20 cellular contexts compared by ENCODE assay signal in the genomic region with DNA sequence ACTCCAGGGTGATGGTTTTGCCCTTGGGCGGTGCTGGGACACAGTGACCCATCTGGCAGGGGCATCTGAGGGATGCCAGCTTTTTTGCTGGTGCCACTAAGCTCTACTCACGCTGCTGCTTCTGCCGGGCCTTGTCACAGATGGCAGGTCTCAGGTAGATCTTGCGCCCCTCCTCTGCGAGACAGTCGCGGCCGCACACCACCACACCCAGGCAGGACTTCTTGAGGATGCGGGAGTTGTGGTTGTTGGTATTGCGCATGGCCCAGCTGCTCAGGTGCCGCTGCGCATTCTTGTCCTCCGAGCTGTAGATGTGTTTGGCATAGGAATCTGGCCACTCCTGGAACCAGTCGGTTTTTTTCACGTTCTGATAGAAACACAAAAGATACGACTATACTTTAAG. TPM values are rescaled to one million over a fixed set of nuclear protein-coding genes. Genes with fewer than 3 reads are reported as not detected.
DNase-seq lines count a peak whose midpoint lies in the region; ATAC-seq, FAIRE-seq and TF ChIP-seq lines count a peak whose summit lies in the region.
"Had no signal": no experiment of that assay in that cellular context is flagged by ENCODE, and none has a peak within 500 bp of the region (broad histone marks: within the 10 kb centered on the region; RNA-seq: fewer than 3 reads in every experiment).

No MANE protein-coding gene starts in this region.

- ATAC-seq in HepG2, result no peak
- no peak for ATAC-seq in right lobe of liver
- ATAC-seq: A549, HCT116 had no signal

- POLR2A ChIA-PET in HepG2 (lab: Yijun Ruan, JAX), result interaction anchor here (1.0 to 2.3 kb wide), 5 partner anchors 14 to 299 kb away, joined by 3 to 15 read pairs (median 4); a partner anchor contains a TSS

- 89% methylated on average over 16 of the region's 16 CpGs for WGBS in HepG2 (ENCODE audit: low lambda C conversion rate)
- 83% methylated on average over 2 of the region's 16 CpGs for WGBS in right lobe of liver (ENCODE audit: insufficient coverage, low coverage, low lambda C conversion rate, missing lambda C conversion rate)
- WGBS in suprapubic skin, result 93% methylated on average over 16 of the region's 16 CpGs

- no peaks in the 10 kb centered on the region for H3K9me3 Mint-ChIP-seq in nephron progenitor cell
- H3K9me3 Mint-ChIP-seq in immature natural killer cell, result no peaks in the 10 kb centered on the region
- H3K9me3 Mint-ChIP-seq: CD4-positive, alpha-beta memory T cell; H9 had no signal

- FAIRE-seq in HepG2 (lab: Jason Lieb, UNC) (no peak), bronchial epithelial cell (lab: Jason Lieb, UNC) (peak; percentile 43)
- FAIRE-seq: A549, G401.6, GM12892 had no signal

- H3K27me3 Mint-ChIP-seq in nephron progenitor cell (ENCODE audit: low read depth, poor library complexity), result no peaks in the 10 kb centered on the region
- H3K27me3 Mint-ChIP-seq in immature natural killer cell (ENCODE audit: low read depth in 3 of 3), result peaks cover 2 to 10% (median 5%) of the 10 kb centered on the region in 3 donors

- TF ChIP-seq RAD21 in HepG2 (CRISPR knock-in tag; IDR thresholded peaks at IDR 0.05), result no peak

- H3K4me1 Mint-ChIP-seq in nephron progenitor cell, result peaks cover 20% of the 10 kb centered on the region
- peaks cover 0 to 3% of the 10 kb centered on the region in 2 donors for H3K4me1 Mint-ChIP-seq in immature natural killer cell
- H3K4me1 Mint-ChIP-seq: H9 had no signal

- DNase-seq in HepG2 (ENCODE audit: low spot score) (no peak), right lobe of liver (no peak), bronchial epithelial cell (ENCODE audit: low read depth) (no peak), nephron progenitor cell (no peak), immature natural killer cell (no peak), NCI-H1417 (lab: John Stamatoyannopoulos, UW) (no peak), suprapubic skin (ENCODE audit: low spot score in 2 of 2) (no peak)
- DNase-seq: 8988T, ACHN, C1 segment of cervical spinal cord, COR-L47, DMS153, GOT3, H9 had no signal

- H3K27ac ChIP-seq in HepG2 (ENCODE audit: extremely low read length, insufficient read depth, low read length) (peak overlapping the region; percentile 65), right lobe of liver (no peak overlapping the region), suprapubic skin (no peak overlapping the region)
- H3K27ac ChIP-seq: A549 had no signal

- no peak overlapping the region for H3K4me2 ChIP-seq in HepG2 (ENCODE audit: low read depth, low read length)
- H3K4me2 ChIP-seq: A549 had no signal

- peak overlapping the region; percentile 64 for H3K27ac Mint-ChIP-seq in nephron progenitor cell
- no peak overlapping the region for H3K27ac Mint-ChIP-seq in immature natural killer cell
- H3K27ac Mint-ChIP-seq: CD4-positive, alpha-beta memory T cell had no signal

- no peak for TF ChIP-seq CTCF in HepG2 (CRISPR knock-in tag; IDR thresholded peaks at IDR 0.05)
- TF ChIP-seq CTCF in right lobe of liver (IDR thresholded peaks at IDR 0.05), result no peak
- TF ChIP-seq CTCF in bronchial epithelial cell (IDR thresholded peaks at IDR 0.05; ENCODE audit: insufficient read depth, low read length, severe bottlenecking), result no peak
- TF ChIP-seq CTCF in nephron progenitor cell (IDR thresholded peaks at IDR 0.05), result no peak
- TF ChIP-seq CTCF in suprapubic skin (IDR thresholded peaks at IDR 0.05), result no peak

- H2AFZ ChIP-seq in HepG2 (ENCODE audit: low read length), result no peak overlapping the region

- no peaks in the 10 kb centered on the region for H4K20me1 ChIP-seq in HepG2 (ENCODE audit: insufficient read depth, low read length)

- in situ Hi-C loops in HepG2 (cut with HindIII; ENCODE audit: extremely low pct_ligation_motif_present, low pct_unique_long_range_greater_than_20kb), result no loop called here

- H3K4me3 ChIP-seq in HepG2 (replicated peaks in 1 of 3; ENCODE audit: insufficient read depth in 1 of 3, low read depth in 2 of 3, low read length in 3 of 3) (no peak overlapping the region), right lobe of liver (no peak overlapping the region), bronchial epithelial cell (ENCODE audit: low read depth, low read length) (no peak overlapping the region), suprapubic skin (no peak overlapping the region)
- H3K4me3 ChIP-seq: A549 had no signal

- BruUV-seq in HepG2 (replicated peaks; lab: Mats Ljungman, UMichigan), result no TSS peak

- H3K36me3 Mint-ChIP-seq in nephron progenitor cell (ENCODE audit: low read depth) (no peaks in the 10 kb centered on the region), immature natural killer cell (no peaks in the 10 kb centered on the region)

- CTCF ChIA-PET in HepG2 (lab: Yijun Ruan, JAX; ENCODE audit: low intra/inter-chr PET ratio, low total read pairs), result no interaction called here

- H3K27me3 ChIP-seq in HepG2 (ENCODE audit: control insufficient read depth in 1 of 2, insufficient read depth in 2 of 2, low read length in 2 of 2) (no peaks in the 10 kb centered on the region), right lobe of liver (no peaks in the 10 kb centered on the region), bronchial epithelial cell (ENCODE audit: control insufficient read depth, insufficient read depth, low read length) (no peaks in the 10 kb centered on the region), suprapubic skin (no peaks in the 10 kb centered on the region)

- no peaks in the 10 kb centered on the region for H3K36me3 ChIP-seq in HepG2 (replicated peaks in 1 of 2; ENCODE audit: control insufficient read depth in 1 of 2, insufficient read depth in 2 of 2, low read length in 2 of 2)
- H3K36me3 ChIP-seq in right lobe of liver, result no peaks in the 10 kb centered on the region
- H3K36me3 ChIP-seq in bronchial epithelial cell (ENCODE audit: control insufficient read depth, insufficient read depth, low read length), result no peaks in the 10 kb centered on the region
- no peaks in the 10 kb centered on the region for H3K36me3 ChIP-seq in suprapubic skin

- H3K79me2 ChIP-seq in HepG2 (ENCODE audit: insufficient read depth, low read length), result no peaks in the 10 kb centered on the region

- TF ChIP-seq POLR2A in HepG2 (IDR thresholded peaks at IDR 0.05; ENCODE audit: insufficient read depth in 1 of 2, low read depth in 2 of 2, low read length in 2 of 2) (no peak), right lobe of liver (IDR thresholded peaks at IDR 0.05) (no peak), suprapubic skin (IDR thresholded peaks at IDR 0.05) (no peak)

- intact Hi-C loops in HepG2 (cut with micrococcal nuclease; ENCODE audit: unreplicated experiment) (no loop called here), right lobe of liver (cut with DNase I) (no loop called here)

- no peak for TF ChIP-seq EP300 in HepG2 (IDR thresholded peaks at IDR 0.05; ENCODE audit: low read depth in 2 of 2, low read length in 2 of 2)
- no peak for TF ChIP-seq EP300 in HepG2 (CRISPR knock-in tag; IDR thresholded peaks at IDR 0.05; ENCODE audit: borderline replicate concordance)
- TF ChIP-seq EP300 in suprapubic skin (IDR thresholded peaks at IDR 0.05), result no peak

- H3K4me3 Mint-ChIP-seq in nephron progenitor cell, result no peak overlapping the region
- H3K4me3 Mint-ChIP-seq in immature natural killer cell, result no peak overlapping the region
- H3K4me3 Mint-ChIP-seq: CD4-positive, alpha-beta memory T cell; H9 had no signal

- H3K9me3 ChIP-seq in HepG2 (ENCODE audit: low read length) (no peaks in the 10 kb centered on the region), right lobe of liver (no peaks in the 10 kb centered on the region), suprapubic skin (no peaks in the 10 kb centered on the region)
- H3K9me3 ChIP-seq: A549 had no signal

- H3K4me1 ChIP-seq in HepG2 (ENCODE audit: insufficient read depth, low read length), result peaks cover 80% of the 10 kb centered on the region
- H3K4me1 ChIP-seq in right lobe of liver, result no peaks in the 10 kb centered on the region
- no peaks in the 10 kb centered on the region for H3K4me1 ChIP-seq in suprapubic skin
- H3K4me1 ChIP-seq: A549 had no signal

- no peak overlapping the region for H3K9ac ChIP-seq in HepG2 (ENCODE audit: insufficient read depth, low read depth, low read length)

RNA-seq across cellular contexts. Expression of a gene that starts 14.7 kb away (rescaled TPM):
- total RNA-seq in HepG2 (2016; rRNA removed; fragmentation: Illumina TruSeq; extraction: Trizol), result 0.13 and 0.18 TPM in 2 replicates
- 0.09 TPM in 1 of 2 replicates, not detected in the other for total RNA-seq in HepG2 (2016; cell fraction: cytosol; rRNA removed; fragmentation: Illumina TruSeq; extraction: Trizol; ENCODE audit: low read depth)
- 0.15 and 0.16 TPM in 2 replicates for total RNA-seq in HepG2 (2016; cell fraction: insoluble cytoplasmic fraction; rRNA removed; fragmentation: Illumina TruSeq; extraction: Trizol)
- 0.06 and 0.17 TPM in 2 replicates for total RNA-seq in HepG2 (2016; cell fraction: membrane; rRNA removed; fragmentation: Illumina TruSeq; extraction: Trizol)
- 0.13 TPM in 1 of 2 replicates, not detected in the other for total RNA-seq in HepG2 (2016; cell fraction: nucleus; rRNA removed; fragmentation: Illumina TruSeq; extraction: Trizol)
- polyA plus RNA-seq in HepG2 (2011; rRNA removed), result 0.03 and 0.04 TPM in 2 replicates
- polyA plus RNA-seq in HepG2 (2011; cell fraction: cytosol; rRNA removed), result 0.03 TPM in 2 replicates
- 0.05 TPM in 1 of 2 replicates, not detected in the other for polyA plus RNA-seq in HepG2 (2011; cell fraction: nucleus; rRNA removed)
- polyA plus RNA-seq in HepG2 (2012), result 0.24 TPM in 1 of 2 replicates, not detected in the other
- not detected in 2 replicates for polyA plus RNA-seq in HepG2 (2016; cell fraction: cytosol; fragmentation: Illumina TruSeq; extraction: Trizol; ENCODE audit: low read depth)
- polyA plus RNA-seq in HepG2 (2016; cell fraction: insoluble cytoplasmic fraction; fragmentation: Illumina TruSeq; extraction: Trizol; ENCODE audit: low read depth), result 0.13 TPM in 1 of 2 replicates, not detected in the other
- polyA plus RNA-seq in HepG2 (2016; cell fraction: membrane; fragmentation: Illumina TruSeq; extraction: Trizol; ENCODE audit: low read depth), result not detected in 2 replicates
- 0.16 and 0.22 TPM in 2 replicates for polyA plus RNA-seq in HepG2 (2016; cell fraction: nucleus; fragmentation: Illumina TruSeq; extraction: Trizol; ENCODE audit: insufficient read depth, low read depth)
- polyA minus RNA-seq in HepG2 (2011; rRNA and poly(A)+ RNA removed; ENCODE audit: low replicate concordance), result not detected in 2 replicates
- polyA minus RNA-seq in HepG2 (2011; cell fraction: cytosol; rRNA and poly(A)+ RNA removed), result not detected in 2 replicates
- polyA minus RNA-seq in HepG2 (2011; cell fraction: nucleus; rRNA and poly(A)+ RNA removed), result not detected in 2 replicates
- total RNA-seq in right lobe of liver, result not detected
- total RNA-seq in bronchial epithelial cell, result not detected in 2 replicates
- polyA plus RNA-seq in immature natural killer cell, result not detected
- under 1 TPM in 1 of 4 donors, not detected in 3; 0.24 TPM for total RNA-seq in suprapubic skin
- total RNA-seq: H9 had no signal
- polyA plus RNA-seq: BJ; CD4-positive, alpha-beta memory T cell had no signal
